In the genomic region with DNA sequence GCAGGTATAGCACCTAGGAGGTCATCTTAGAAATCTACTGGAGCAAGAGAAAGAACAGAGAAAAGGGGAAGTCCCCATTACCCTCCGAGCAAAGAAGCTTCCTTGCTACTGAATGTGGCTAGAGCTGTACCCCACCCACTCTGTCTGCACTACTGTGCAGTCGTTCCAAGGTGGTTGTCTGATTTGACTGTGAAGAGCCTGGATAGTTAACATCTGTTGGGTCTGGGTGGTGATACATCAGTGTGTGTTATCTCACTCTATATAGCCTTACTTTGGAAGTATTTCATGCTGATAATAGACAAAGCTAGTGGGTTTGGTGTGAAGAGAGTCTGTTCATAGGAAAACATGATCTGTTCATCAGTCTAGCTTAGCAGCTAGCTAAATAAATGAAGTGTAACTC, we compare ENCODE assay signal across 21 cellular contexts. TPM values are rescaled to one million over a fixed set of nuclear protein-coding genes. Genes with fewer than 3 reads are reported as not detected.
DNase-seq lines count a peak whose midpoint lies in the region; ATAC-seq and TF ChIP-seq lines count a peak whose summit lies in the region.
"Not testable (repeated sequence)": the region's sequence is repeated elsewhere in the genome, so short reads cannot be mapped to it uniquely, and the experiment has no call there.
"Had no signal": no experiment of that assay in that cellular context is flagged by ENCODE, and none has a peak within 500 bp of the region (broad histone marks: within the 10 kb centered on the region; RNA-seq: fewer than 3 reads in every experiment).

No MANE protein-coding gene starts in this region.

- intact Hi-C loops in activated CD4-positive, alpha-beta memory T cell treated with anti-CD3 and anti-CD28 coated beads for 36 hours (cut with micrococcal nuclease): not testable (repeated sequence)

- H3K4me2 ChIP-seq in DND-41 (ENCODE audit: insufficient read depth, low read length): 0 out of 2 replicates have a peak overlapping the region, but pooled peaks have one; percentile 12

- H3K27ac ChIP-seq in DND-41 (ENCODE audit: low read length): not testable (repeated sequence)

- H2AFZ ChIP-seq in DND-41 (ENCODE audit: low read depth, low read length): not testable (repeated sequence)

- ATAC-seq in DND-41 (ENCODE audit: insufficient read depth, low read depth): not testable (repeated sequence)
- ATAC-seq in GM19395 (IDR thresholded peaks at IDR 0.05; ENCODE audit: unreplicated experiment) (peak; percentile 77), HG02571 (IDR thresholded peaks at IDR 0.05; ENCODE audit: unreplicated experiment) (peak; percentile 71), HG03045 (IDR thresholded peaks at IDR 0.05; ENCODE audit: unreplicated experiment) (peak; percentile 62)
- ATAC-seq in central memory CD8-positive, alpha-beta T cell (replicated peaks; ENCODE audit: extremely low read depth, poor library complexity, severe bottlenecking): peak; percentile 40
- peak; percentile 99 for ATAC-seq in stimulated activated naive B cell treated with anti-CD40 and anti-IgM and Interleukin-4, amounts not matched to agents 10 μg/mL and 1 μg/mL and 100 μg/mL, for 72 hours (replicated peaks)

- not testable (repeated sequence) for H3K4me3 ChIP-seq in DND-41 (ENCODE audit: low read depth in 1 of 2, low read length in 2 of 2)

- H3K9me3 Mint-ChIP-seq in IgD-negative memory B cell; activated CD4-positive, alpha-beta memory T cell treated with anti-CD3 and anti-CD28 coated beads for 36 hours; central memory CD8-positive, alpha-beta T cell; stimulated activated naive B cell treated with anti-CD40 and anti-IgM and Interleukin-4, amounts not matched to agents 10 μg/mL and 1 μg/mL and 100 μg/mL, for 72 hours: not testable (repeated sequence)

- H3K4me1 Mint-ChIP-seq in IgD-negative memory B cell: peaks cover 13 to 21% (median 13%) of the 10 kb centered on the region in 3 donors
- H3K4me1 Mint-ChIP-seq in activated CD4-positive, alpha-beta memory T cell treated with anti-CD3 and anti-CD28 coated beads for 36 hours (ENCODE audit: low read depth): peaks cover 30% of the 10 kb centered on the region
- peaks cover 57% of the 10 kb centered on the region for H3K4me1 Mint-ChIP-seq in central memory CD8-positive, alpha-beta T cell
- peaks cover 12 to 18% of the 10 kb centered on the region in 2 donors for H3K4me1 Mint-ChIP-seq in stimulated activated naive B cell treated with anti-CD40 and anti-IgM and Interleukin-4, amounts not matched to agents 10 μg/mL and 1 μg/mL and 100 μg/mL, for 72 hours

- H3K27ac Mint-ChIP-seq in IgD-negative memory B cell: peak overlapping the region in 2 of 3 donors; percentile 55 to 89
- H3K27ac Mint-ChIP-seq in activated CD4-positive, alpha-beta memory T cell treated with anti-CD3 and anti-CD28 coated beads for 36 hours; central memory CD8-positive, alpha-beta T cell (ENCODE audit: low read depth): not testable (repeated sequence)
- peak overlapping the region; percentile 83 for H3K27ac Mint-ChIP-seq in stimulated activated naive B cell treated with anti-CD40 and anti-IgM and Interleukin-4, amounts not matched to agents 10 μg/mL and 1 μg/mL and 100 μg/mL, for 72 hours

- H3K27me3 ChIP-seq in DND-41 (ENCODE audit: insufficient read depth, low read length, poor library complexity): not testable (repeated sequence)

- H4K20me1 ChIP-seq in DND-41 (ENCODE audit: insufficient read depth, low read length): not testable (repeated sequence)

- POLR2A ChIA-PET in activated CD4-positive, alpha-beta memory T cell treated with anti-CD3 and anti-CD28 coated beads for 36 hours (lab: Charles Lee): not testable (repeated sequence)

- peaks cover 83% of the 10 kb centered on the region for H3K36me3 ChIP-seq in DND-41 (ENCODE audit: insufficient read depth, low read length)

- not testable (repeated sequence) for H3K9ac ChIP-seq in DND-41 (ENCODE audit: low read depth, low read length)

- not testable (repeated sequence) for H3K9me3 ChIP-seq in DND-41 (ENCODE audit: insufficient read depth, low read length, severe bottlenecking)

- H3K79me2 ChIP-seq in DND-41 (ENCODE audit: insufficient read depth, low read length): peaks cover 40% of the 10 kb centered on the region

- H3K27me3 Mint-ChIP-seq in IgD-negative memory B cell; activated CD4-positive, alpha-beta memory T cell treated with anti-CD3 and anti-CD28 coated beads for 36 hours; central memory CD8-positive, alpha-beta T cell; stimulated activated naive B cell treated with anti-CD40 and anti-IgM and Interleukin-4, amounts not matched to agents 10 μg/mL and 1 μg/mL and 100 μg/mL, for 72 hours: not testable (repeated sequence)

- H3K4me3 Mint-ChIP-seq in IgD-negative memory B cell: peak overlapping the region in 1 of 4 donors; percentile 63
- not testable (repeated sequence) for H3K4me3 Mint-ChIP-seq in activated CD4-positive, alpha-beta memory T cell treated with anti-CD3 and anti-CD28 coated beads for 36 hours; central memory CD8-positive, alpha-beta T cell; stimulated activated naive B cell treated with anti-CD40 and anti-IgM and Interleukin-4, amounts not matched to agents 10 μg/mL and 1 μg/mL and 100 μg/mL, for 72 hours

- CTCF ChIA-PET in activated CD4-positive, alpha-beta memory T cell treated with anti-CD3 and anti-CD28 coated beads for 36 hours (lab: Charles Lee): interaction anchor here (1.2 kb wide), 1 partner anchor 9 kb away, joined by 7 read pairs; no protein-coding TSS in a partner anchor

- TF ChIP-seq CTCF in DND-41 (IDR thresholded peaks at IDR 0.05; ENCODE audit: borderline replicate concordance, extremely low read depth, low read length, poor library complexity, severe bottlenecking): not testable (repeated sequence)

- not testable (repeated sequence) for H3K36me3 Mint-ChIP-seq in IgD-negative memory B cell
- H3K36me3 Mint-ChIP-seq in activated CD4-positive, alpha-beta memory T cell treated with anti-CD3 and anti-CD28 coated beads for 36 hours: peaks cover 41% of the 10 kb centered on the region
- peaks cover 61% of the 10 kb centered on the region for H3K36me3 Mint-ChIP-seq in central memory CD8-positive, alpha-beta T cell (ENCODE audit: insufficient read depth)
- H3K36me3 Mint-ChIP-seq in stimulated activated naive B cell treated with anti-CD40 and anti-IgM and Interleukin-4, amounts not matched to agents 10 μg/mL and 1 μg/mL and 100 μg/mL, for 72 hours: peaks cover 44 to 67% of the 10 kb centered on the region in 2 donors

- DNase-seq in DND-41; central memory CD8-positive, alpha-beta T cell (ENCODE audit: low spot score in 2 of 2): not testable (repeated sequence)
- peak; percentile 21 for DNase-seq in activated CD4-positive, alpha-beta memory T cell treated with anti-CD3 and anti-CD28 coated beads for 36 hours
- DNase-seq in stimulated activated naive B cell treated with anti-CD40 and anti-IgM and Interleukin-4, amounts not matched to agents 10 μg/mL and 1 μg/mL and 100 μg/mL, for 72 hours: peak; percentile 15

- not testable (repeated sequence) for H3K4me1 ChIP-seq in DND-41 (ENCODE audit: insufficient read depth, low read length)

RNA-seq across cellular contexts. Expression of a gene that starts 23.8 kb away (rescaled TPM):
- not detected for polyA plus RNA-seq in IgD-negative memory B cell
- not detected for total RNA-seq in activated CD4-positive, alpha-beta memory T cell treated with anti-CD3 and anti-CD28 coated beads for 36 hours
- total RNA-seq: A673; activated CD8-positive, alpha-beta memory T cell treated with anti-CD3 and anti-CD28 coated beads for 36 hours; breast epithelium; G401; heart right ventricle; HT-29; left lung; PC-3; psoas muscle; skeletal muscle tissue; ureter; WTC11 had no signal
- polyA plus RNA-seq: adipose tissue, heart right ventricle had no signal
